Comparison of ENCODE assay signal across 12 cellular contexts in the genomic region with DNA sequence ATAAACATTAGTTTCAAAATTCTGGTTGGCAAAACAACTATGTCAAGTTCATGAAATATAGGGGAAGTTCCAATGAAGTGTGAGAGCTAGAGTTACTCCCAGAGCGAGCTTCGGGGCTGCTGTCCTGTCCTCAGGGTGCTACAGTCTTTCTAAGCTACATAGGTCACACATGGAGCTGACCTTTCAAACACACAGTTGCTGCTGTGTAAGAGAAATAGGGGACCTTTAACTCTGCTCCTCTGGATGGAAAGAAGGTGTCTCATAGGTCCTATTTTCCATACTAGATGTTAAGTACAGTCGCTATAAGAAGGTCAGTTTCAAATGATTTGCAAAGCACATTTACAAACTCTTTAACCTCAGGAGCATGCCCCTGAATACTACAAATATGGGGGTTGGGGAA. TPM values are rescaled to one million over a fixed set of nuclear protein-coding genes. Genes with fewer than 3 reads are reported as not detected.
"Had no signal": no experiment of that assay in that cellular context is flagged by ENCODE, and none has a peak within 500 bp of the region (broad histone marks: within the 10 kb centered on the region; RNA-seq: fewer than 3 reads in every experiment).

No MANE protein-coding gene starts in this region.

- H3K4me1 ChIP-seq: HAP-1 had no signal

- ATAC-seq: GM23338, HCT116 had no signal

- H3K9me3 ChIP-seq: HAP-1 had no signal

- H3K4me3 Mint-ChIP-seq: GM23338, H9, HFFc6 had no signal

- H2AFZ ChIP-seq: GM23248, GM23338 had no signal

- H3K4me3 ChIP-seq: GM23248, GM23338, HAP-1 had no signal

- H3K36me3 ChIP-seq: HAP-1 had no signal

- DNase-seq: GM23248, GOT3, H7, H9, HCEC 1CT, HFFc6 had no signal

- H3K4me2 ChIP-seq: GM23338 had no signal

- H3K27ac ChIP-seq: GM23248 had no signal

- H3K27ac Mint-ChIP-seq: GM23338, HFFc6 had no signal

- H3K9ac ChIP-seq: GM23248 had no signal

- FAIRE-seq: H1, H54 had no signal

RNA-seq across cellular contexts. Expression of a gene that starts 6.3 kb away (rescaled TPM):
- total RNA-seq: GM23248, GM23338, H4, H9, HFFc6 had no signal
- polyA plus RNA-seq: GM23248 had no signal

RNA-seq across cellular contexts. Expression of a gene that starts 38.4 kb away (rescaled TPM):
- total RNA-seq: GM23248, H4 had no signal
